In genomic region chr1:245611251-245611650, GRCh38 we compare ENCODE assay signal across 22 cellular contexts.
"Had no signal": no experiment of that assay in that cellular context is flagged by ENCODE, and none has a peak within 500 bp of the region (broad histone marks: within the 10 kb centered on the region; RNA-seq: fewer than 3 reads in every experiment).

No MANE protein-coding gene starts in this region.

- DNase-seq: occipital lobe; ovary; posterior cingulate gyrus; psoas muscle; right cardiac atrium; right lobe of liver; sigmoid colon; small intestine; stimulated activated CD4-positive, alpha-beta T cell treated with anti-CD3 and anti-CD28 coated beads, Interleukin-15, amount 100 ng/mL, for 24 hours; stimulated activated CD4-positive, alpha-beta T cell treated with anti-CD3 and anti-CD28 coated beads, Interleukin-2, amount 100 ng/mL, for 24 hours; stimulated activated CD4-positive, alpha-beta T cell treated with anti-CD3 and anti-CD28 coated beads, Interleukin-2, amount 100 ng/mL, for 48 hours; stimulated activated CD4-positive, alpha-beta T cell treated with anti-CD3 and anti-CD28 coated beads, Interleukin-4, amount 100 ng/mL, for 24 hours; stimulated activated naive B cell treated with anti-CD40 and anti-IgM and Interleukin-4, amounts not matched to agents 10 μg/mL and 1 μg/mL and 100 μg/mL, for 72 hours; stimulated activated naive CD4-positive, alpha-beta T cell treated with Interleukin-2 at 50 U/mL for 16 hours; stomach; thyroid gland; trophoblast cell had no signal

- H3K4me3 ChIP-seq: neural progenitor cell, ovary, psoas muscle, right lobe of liver, sigmoid colon, stomach, thoracic aorta, thyroid gland, tibial nerve, upper lobe of left lung, vagina had no signal

- H3K27me3 ChIP-seq: neural progenitor cell, ovary, right lobe of liver, stomach, thyroid gland, tibial nerve, upper lobe of left lung, vagina had no signal

- H3K36me3 ChIP-seq: neural progenitor cell, ovary, right lobe of liver, sigmoid colon, stomach, thoracic aorta, thyroid gland, tibial nerve, upper lobe of left lung, vagina had no signal
